In genomic region chr1:1096136-1096535, GRCh38 we compare ENCODE assay signal across 15 cellular contexts. TPM values are rescaled to one million over a fixed set of nuclear protein-coding genes. Genes with fewer than 3 reads are reported as not detected.
"Had no signal": no experiment of that assay in that cellular context is flagged by ENCODE, and none has a peak within 500 bp of the region (broad histone marks: within the 10 kb centered on the region; RNA-seq: fewer than 3 reads in every experiment).

No MANE protein-coding gene starts in this region.

RNA-seq across cellular contexts. Expression of gene RNF223, which starts 22.0 kb away (rescaled TPM):
- total RNA-seq: activated CD4-positive, alpha-beta memory T cell treated with anti-CD3 and anti-CD28 coated beads for 36 hours; activated CD4-positive, alpha-beta T cell treated with anti-CD3 and anti-CD28 coated beads, Interleukin-2, amount 10 ng/mL, durations not matched to agents 24 days and 14 days; activated CD8-positive, alpha-beta memory T cell treated with anti-CD3 and anti-CD28 coated beads, Interleukin-2, amount 10 ng/mL, durations not matched to agents 7 days and 5 days; activated CD8-positive, alpha-beta T cell treated with anti-CD3 and anti-CD28 coated beads for 36 hours; activated naive CD4-positive, alpha-beta T cell treated with anti-CD3 and anti-CD28 coated beads for 36 hours; activated naive CD4-positive, alpha-beta T cell treated with anti-CD3 and anti-CD28 coated beads, Interleukin-2, amount 50 U/mL, for 72 hours; activated naive CD8-positive, alpha-beta T cell treated with anti-CD3 and anti-CD28 coated beads for 36 hours; activated T-helper 17 cell treated with anti-CD3 and anti-CD28 coated beads, Interleukin-2, amount 50 U/mL, for 72 hours; adrenal gland; aorta; T-cell; T-helper 1 cell treated with Interleukin-12 subunit alpha and Interleukin-12 subunit beta and Interleukin-4 antibody, amounts not matched to agents 30 ng/mL and 1 ng/mL, for 36 hours; T-helper 17 cell; T-helper 2 cell treated with Interferon-gamma antibody and Interleukin-4, amounts not matched to agents 100 ng/mL and 5 ng/mL, for 36 hours; WTC11 had no signal
- polyA plus RNA-seq: aorta had no signal
